Comparison of ENCODE assay signal across 21 cellular contexts in the genomic region with DNA sequence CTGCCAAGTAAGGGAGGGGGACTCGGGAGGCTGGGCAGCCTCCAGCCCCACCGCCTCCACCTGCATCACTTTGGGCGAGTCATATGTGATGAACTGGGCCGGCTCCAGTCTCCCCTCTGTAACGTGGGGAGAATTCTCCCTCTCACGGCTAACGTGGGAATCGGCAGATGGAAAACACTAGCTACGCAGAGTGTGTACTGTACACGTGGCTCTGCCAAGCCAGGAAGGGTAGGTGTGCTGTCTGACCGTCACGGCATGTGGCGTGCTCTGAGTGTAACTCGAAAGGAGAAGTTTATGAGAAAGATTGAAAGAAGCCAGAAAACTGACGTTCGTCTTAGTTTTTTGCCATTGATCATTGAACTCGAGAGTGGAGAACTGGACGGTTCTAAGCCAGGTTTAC.
"Had no signal": no experiment of that assay in that cellular context is flagged by ENCODE, and none has a peak within 500 bp of the region (broad histone marks: within the 10 kb centered on the region; RNA-seq: fewer than 3 reads in every experiment).

No MANE protein-coding gene starts in this region.

- ATAC-seq: activated naive CD8-positive, alpha-beta T cell treated with anti-CD3 and anti-CD28 coated beads, Interleukin-2, amount 50 U/mL, for 24 hours; left lobe of liver; mucosa of descending colon had no signal

- H3K4me2 ChIP-seq: neural progenitor cell had no signal

- FAIRE-seq: islet of Langerhans had no signal

- H3K27ac Mint-ChIP-seq: activated naive CD4-positive, alpha-beta T cell treated with anti-CD3 and anti-CD28 coated beads, Interleukin-2, amount 10 ng/mL, durations not matched to agents 7 days and 5 days; activated naive CD8-positive, alpha-beta T cell treated with anti-CD3 and anti-CD28 coated beads, Interleukin-2, amount 50 U/mL, for 24 hours; neural progenitor cell had no signal

- H3K4me1 ChIP-seq: neural progenitor cell had no signal

- H2AFZ ChIP-seq: neural progenitor cell had no signal

- H3K9ac ChIP-seq: neural progenitor cell had no signal

- H3K27me3 ChIP-seq: esophagus squamous epithelium, neural progenitor cell, ovary, sigmoid colon, upper lobe of left lung had no signal

- H3K4me3 ChIP-seq: esophagus squamous epithelium, mucosa of descending colon, neural progenitor cell, ovary, sigmoid colon, upper lobe of left lung had no signal

- H3K27me3 Mint-ChIP-seq: activated naive CD4-positive, alpha-beta T cell treated with anti-CD3 and anti-CD28 coated beads, Interleukin-2, amount 10 ng/mL, durations not matched to agents 7 days and 5 days; activated naive CD8-positive, alpha-beta T cell treated with anti-CD3 and anti-CD28 coated beads, Interleukin-2, amount 50 U/mL, for 24 hours; naive B cell had no signal

- H3K4me3 Mint-ChIP-seq: activated naive CD4-positive, alpha-beta T cell treated with anti-CD3 and anti-CD28 coated beads, Interleukin-2, amount 10 ng/mL, durations not matched to agents 7 days and 5 days; activated naive CD8-positive, alpha-beta T cell treated with anti-CD3 and anti-CD28 coated beads, Interleukin-2, amount 50 U/mL, for 24 hours; naive B cell; neural progenitor cell had no signal

- H3K9me3 ChIP-seq: esophagus squamous epithelium, mucosa of descending colon, ovary, sigmoid colon, upper lobe of left lung had no signal

- H3K27ac ChIP-seq: esophagus squamous epithelium, neural progenitor cell, ovary, upper lobe of left lung, WERI-Rb-1 had no signal

- H3K4me1 Mint-ChIP-seq: activated naive CD4-positive, alpha-beta T cell treated with anti-CD3 and anti-CD28 coated beads, Interleukin-2, amount 10 ng/mL, durations not matched to agents 7 days and 5 days had no signal

- H3K9me3 Mint-ChIP-seq: activated naive CD4-positive, alpha-beta T cell treated with anti-CD3 and anti-CD28 coated beads, Interleukin-2, amount 10 ng/mL, durations not matched to agents 7 days and 5 days; activated naive CD8-positive, alpha-beta T cell treated with anti-CD3 and anti-CD28 coated beads, Interleukin-2, amount 50 U/mL, for 24 hours; naive B cell; neural progenitor cell had no signal

- DNase-seq: activated CD4-positive, alpha-beta T cell treated with anti-CD3 and anti-CD28 coated beads for 1 hour; activated CD8-positive, alpha-beta memory T cell treated with anti-CD3 and anti-CD28 coated beads for 24 hours; activated CD8-positive, alpha-beta memory T cell treated with anti-CD3 and anti-CD28 coated beads, Interleukin-2, amount 50 U/mL, for 48 hours; activated effector memory CD4-positive, alpha-beta T cell treated with Interleukin-2 at 50 U/mL for 16 hours; activated naive CD4-positive, alpha-beta T cell treated with anti-CD3 and anti-CD28 coated beads, Interleukin-2, amount 10 ng/mL, durations not matched to agents 7 days and 5 days; activated naive CD8-positive, alpha-beta T cell treated with anti-CD3 and anti-CD28 coated beads, Interleukin-2, amount 50 U/mL, for 24 hours; activated T-cell treated with anti-CD3 and anti-CD28 coated beads, Interleukin-2, amount 50 U/mL, for 48 hours; dermis blood vessel endothelial cell; effector memory CD4-positive, alpha-beta T cell; esophagus squamous epithelium; naive B cell; sigmoid colon; stimulated activated naive CD4-positive, alpha-beta T cell treated with Interleukin-2 at 50 U/mL for 16 hours; substantia nigra; upper lobe of left lung; WERI-Rb-1 had no signal

- H3K36me3 ChIP-seq: neural progenitor cell, ovary had no signal
